ENCODE assay signal across 8 cellular contexts in genomic region chr2:75094405-75094804, GRCh38.
"Had no signal": no experiment of that assay in that cellular context is flagged by ENCODE, and none has a peak within 500 bp of the region (broad histone marks: within the 10 kb centered on the region; RNA-seq: fewer than 3 reads in every experiment).

No MANE protein-coding gene starts in this region.

- FAIRE-seq: G401.6, GM12878, GM12891, GM12892, GM18507, GM19239 had no signal

- ATAC-seq: GM12878 had no signal

- H3K4me3 ChIP-seq: GM12878 had no signal

- DNase-seq: GDM1, GF-D8 had no signal
